In the genomic region with DNA sequence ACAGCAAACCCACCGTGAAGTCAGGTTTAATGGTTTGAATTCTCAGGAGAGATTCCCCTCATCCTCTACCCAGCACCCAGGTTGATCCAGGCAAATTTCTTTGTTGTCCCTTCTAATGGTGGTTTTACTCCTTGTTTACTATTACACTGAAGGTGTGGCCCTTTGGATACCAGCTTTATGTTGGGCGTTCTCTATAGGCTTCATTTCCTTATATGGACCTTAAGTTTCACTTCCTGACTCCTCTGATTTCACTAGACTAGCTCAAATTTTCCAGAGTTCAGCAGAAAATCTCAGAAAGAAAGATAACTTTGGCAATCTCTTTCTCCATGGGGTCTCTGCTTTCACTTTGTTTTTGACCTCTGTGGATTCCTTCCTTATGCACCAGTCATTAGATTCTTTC, we compare ENCODE assay signal across 18 cellular contexts.
"Had no signal": no experiment of that assay in that cellular context is flagged by ENCODE, and none has a peak within 500 bp of the region (broad histone marks: within the 10 kb centered on the region; RNA-seq: fewer than 3 reads in every experiment).

No MANE protein-coding gene starts in this region.

- DNase-seq: activated CD4-positive, alpha-beta memory T cell treated with anti-CD3 and anti-CD28 coated beads for 36 hours; activated CD4-positive, alpha-beta T cell treated with anti-CD3 and anti-CD28 coated beads for 48 hours; activated gamma-delta T cell; activated naive CD4-positive, alpha-beta T cell treated with anti-CD3 and anti-CD28 coated beads, Interleukin-2, amount 50 U/mL, for 16 hours; activated naive CD8-positive, alpha-beta T cell treated with anti-CD3 and anti-CD28 coated beads, Interleukin-2, amount 50 U/mL, for 24 hours; heart left ventricle; kidney; lower lobe of right lung; natural killer cell; retina; sigmoid colon; stimulated activated CD4-positive, alpha-beta T cell treated with anti-CD3 and anti-CD28 coated beads, Interleukin-2, amount 100 ng/mL, for 48 hours; stimulated activated CD8-positive, alpha-beta memory T cell treated with anti-CD3 and anti-CD28 coated beads, Interleukin-4, amount 100 ng/mL, for 48 hours; stimulated activated naive B cell treated with anti-CD40 and anti-IgM and Interleukin-4, amounts not matched to agents 10 μg/mL and 1 μg/mL and 100 μg/mL, for 72 hours; testis; uterus had no signal

- H3K9me3 ChIP-seq: heart left ventricle, lower lobe of right lung, sigmoid colon, testis, uterus had no signal

- H3K4me1 ChIP-seq: heart left ventricle, lower lobe of right lung, testis, uterus had no signal

- H3K4me3 ChIP-seq: cardiac muscle cell, heart left ventricle, lower lobe of right lung, sigmoid colon, testis, uterus had no signal

- H3K27ac ChIP-seq: cardiac muscle cell, heart left ventricle, lower lobe of right lung, sigmoid colon, testis, uterus had no signal

- H3K36me3 ChIP-seq: cardiac muscle cell, heart left ventricle, lower lobe of right lung, sigmoid colon, uterus had no signal

- H3K27me3 ChIP-seq: cardiac muscle cell, heart left ventricle, sigmoid colon, testis, uterus had no signal

- ATAC-seq: activated naive CD8-positive, alpha-beta T cell treated with anti-CD3 and anti-CD28 coated beads, Interleukin-2, amount 50 U/mL, for 24 hours; heart left ventricle; left lobe of liver; lower lobe of right lung; natural killer cell; stimulated activated naive B cell treated with anti-CD40 and anti-IgM and Interleukin-4, amounts not matched to agents 10 μg/mL and 1 μg/mL and 100 μg/mL, for 72 hours had no signal
